Comparison of ENCODE assay signal across 11 cellular contexts in the genomic region with DNA sequence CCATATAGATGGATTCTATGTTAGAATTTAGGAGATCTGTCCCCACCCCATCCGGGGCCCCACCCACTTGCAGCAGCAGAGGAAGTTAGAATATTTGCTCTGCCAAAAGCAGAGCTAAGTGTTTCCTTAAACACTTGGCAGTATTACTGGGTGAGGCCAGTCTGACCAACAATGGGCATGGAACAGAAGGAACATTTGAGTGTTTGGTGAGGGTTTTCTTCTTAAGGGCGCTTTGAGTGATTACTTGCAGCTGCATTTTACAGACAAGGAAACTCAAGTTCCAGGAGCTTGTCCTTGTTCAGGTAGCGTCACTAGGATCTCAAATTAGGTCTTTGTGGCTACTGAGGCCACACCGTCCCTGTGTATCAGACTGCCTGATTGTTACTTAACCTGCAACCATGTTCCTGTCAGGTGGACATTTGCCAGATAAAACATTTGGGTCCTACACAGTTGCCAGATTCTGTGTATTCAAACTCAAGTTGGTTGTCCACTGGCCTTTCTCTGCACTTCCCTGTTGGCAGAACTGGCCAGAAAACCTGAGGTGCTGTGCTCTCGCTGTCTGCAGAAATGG. TPM values are rescaled to one million over a fixed set of nuclear protein-coding genes. Genes with fewer than 3 reads are reported as not detected.
DNase-seq lines count a peak whose midpoint lies in the region; ATAC-seq, FAIRE-seq and TF ChIP-seq lines count a peak whose summit lies in the region.
"Had no signal": no experiment of that assay in that cellular context is flagged by ENCODE, and none has a peak within 500 bp of the region (broad histone marks: within the 10 kb centered on the region; RNA-seq: fewer than 3 reads in every experiment).

No MANE protein-coding gene starts in this region.

- H3K4me3 Mint-ChIP-seq in activated naive CD4-positive, alpha-beta T cell treated with anti-CD3 and anti-CD28 coated beads, Interleukin-2, amount 10 ng/mL, durations not matched to agents 7 days and 5 days: no peak overlapping the region
- H3K4me3 Mint-ChIP-seq in activated naive CD4-positive, alpha-beta T cell treated with anti-CD3 and anti-CD28 coated beads for 36 hours: no peak overlapping the region

- H3K4me3 ChIP-seq in urinary bladder (ENCODE audit: low read depth, low read length) (no peak overlapping the region), kidney (ENCODE audit: low read length in 2 of 2) (no peak overlapping the region)

- intact Hi-C loops in activated naive CD4-positive, alpha-beta T cell treated with anti-CD3 and anti-CD28 coated beads for 36 hours (cut with micrococcal nuclease): no loop called here
- intact Hi-C loops in left colon (cut with DNase I, micrococcal nuclease) (no loop called here), kidney (cut with DNase I) (no loop called here)

- peaks cover 12% of the 10 kb centered on the region for H3K4me1 Mint-ChIP-seq in activated naive CD4-positive, alpha-beta T cell treated with anti-CD3 and anti-CD28 coated beads, Interleukin-2, amount 10 ng/mL, durations not matched to agents 7 days and 5 days
- H3K4me1 Mint-ChIP-seq in activated naive CD4-positive, alpha-beta T cell treated with anti-CD3 and anti-CD28 coated beads for 36 hours (ENCODE audit: low read depth): peaks cover 4% of the 10 kb centered on the region

- peak; percentile 29 for DNase-seq in activated naive CD4-positive, alpha-beta T cell treated with anti-CD3 and anti-CD28 coated beads, Interleukin-2, amount 10 ng/mL, durations not matched to agents 7 days and 5 days
- DNase-seq in activated naive CD4-positive, alpha-beta T cell treated with anti-CD3 and anti-CD28 coated beads for 36 hours: no peak
- peak; percentile 77 to 80 for DNase-seq in left colon
- no peak for DNase-seq in kidney
- no peak for DNase-seq in DMS 273 treated with DMSO at 0.1 percent for 48 hours (lab: John Stamatoyannopoulos, UW)
- DNase-seq: NCI-H345 had no signal

- no peaks in the 10 kb centered on the region for H3K36me3 ChIP-seq in urinary bladder (ENCODE audit: insufficient read depth)
- H3K36me3 ChIP-seq in kidney (ENCODE audit: control insufficient read depth in 1 of 2, insufficient read depth in 2 of 2, low read length in 2 of 2): peaks cover 11% of the 10 kb centered on the region in 2 donors

- no peaks in the 10 kb centered on the region for H3K9me3 ChIP-seq in kidney (ENCODE audit: control insufficient read depth in 1 of 2, low read length in 2 of 2)

- CTCF ChIA-PET in activated naive CD4-positive, alpha-beta T cell treated with anti-CD3 and anti-CD28 coated beads, Interleukin-2, amount 10 ng/mL, durations not matched to agents 7 days and 5 days (lab: Charles Lee): interaction anchor here (1.6 kb wide), 1 partner anchor 11 kb away, joined by 3 read pairs; no protein-coding TSS in a partner anchor
- CTCF ChIA-PET in activated naive CD4-positive, alpha-beta T cell treated with anti-CD3 and anti-CD28 coated beads for 36 hours (lab: Charles Lee): interaction anchor here (0.6 to 0.9 kb wide), 4 partner anchors 38 to 1125 kb away, joined by 3 to 4 read pairs (median 3); no protein-coding TSS in a partner anchor

- FAIRE-seq in kidney (lab: Jason Lieb, UNC): no peak

- WGBS in urinary bladder: 68% methylated on average over 5 of the region's 5 CpGs

- H3K9me3 Mint-ChIP-seq in activated naive CD4-positive, alpha-beta T cell treated with anti-CD3 and anti-CD28 coated beads, Interleukin-2, amount 10 ng/mL, durations not matched to agents 7 days and 5 days: no peaks in the 10 kb centered on the region
- no peaks in the 10 kb centered on the region for H3K9me3 Mint-ChIP-seq in activated naive CD4-positive, alpha-beta T cell treated with anti-CD3 and anti-CD28 coated beads for 36 hours

- TF ChIP-seq CTCF in VCaP (conservative IDR thresholded peaks at IDR 0.05) (no peak), kidney (IDR thresholded peaks at IDR 0.05; ENCODE audit: borderline replicate concordance, extremely low read depth, insufficient read depth) (no peak)

- H3K27ac ChIP-seq in VCaP (peak overlapping the region; percentile 85), urinary bladder (ENCODE audit: low read depth) (peak overlapping the region; percentile 60), kidney (ENCODE audit: low read depth in 2 of 2, low read length in 2 of 2) (no peak overlapping the region)

- peaks cover 7% of the 10 kb centered on the region for H3K36me3 Mint-ChIP-seq in activated naive CD4-positive, alpha-beta T cell treated with anti-CD3 and anti-CD28 coated beads, Interleukin-2, amount 10 ng/mL, durations not matched to agents 7 days and 5 days
- peaks cover 3% of the 10 kb centered on the region for H3K36me3 Mint-ChIP-seq in activated naive CD4-positive, alpha-beta T cell treated with anti-CD3 and anti-CD28 coated beads for 36 hours (ENCODE audit: low read depth)

- H3K27ac Mint-ChIP-seq in activated naive CD4-positive, alpha-beta T cell treated with anti-CD3 and anti-CD28 coated beads, Interleukin-2, amount 10 ng/mL, durations not matched to agents 7 days and 5 days: no peak overlapping the region
- H3K27ac Mint-ChIP-seq in activated naive CD4-positive, alpha-beta T cell treated with anti-CD3 and anti-CD28 coated beads for 36 hours: no peak overlapping the region

- H3K9ac ChIP-seq in kidney (ENCODE audit: low read length in 2 of 2): no peak overlapping the region

- H3K4me1 ChIP-seq in urinary bladder (ENCODE audit: insufficient read depth) (no peaks in the 10 kb centered on the region), kidney (ENCODE audit: control insufficient read depth in 1 of 2, insufficient read depth in 1 of 2, low read depth in 1 of 2, low read length in 2 of 2) (peaks cover 0 to 2% of the 10 kb centered on the region in 2 donors)

- peak; percentile 83 for ATAC-seq in left colon
- ATAC-seq in GM21381 (IDR thresholded peaks at IDR 0.05; ENCODE audit: unreplicated experiment): no peak

- H3K27me3 Mint-ChIP-seq in activated naive CD4-positive, alpha-beta T cell treated with anti-CD3 and anti-CD28 coated beads, Interleukin-2, amount 10 ng/mL, durations not matched to agents 7 days and 5 days: no peaks in the 10 kb centered on the region
- no peaks in the 10 kb centered on the region for H3K27me3 Mint-ChIP-seq in activated naive CD4-positive, alpha-beta T cell treated with anti-CD3 and anti-CD28 coated beads for 36 hours (ENCODE audit: low read depth)

RNA-seq across cellular contexts. Expression of gene SLC46A2, which starts 59.3 kb away (rescaled TPM):
- total RNA-seq in activated naive CD4-positive, alpha-beta T cell treated with anti-CD3 and anti-CD28 coated beads for 36 hours: not detected
- total RNA-seq in left colon (not detected), urinary bladder (3.1 TPM), kidney (0.66 TPM)
- polyA plus RNA-seq in urinary bladder (1.4 TPM), kidney (ENCODE audit: insufficient read depth, low read depth, low replicate concordance) (not detected)
- total RNA-seq: T-helper 1 cell treated with Interleukin-12 subunit alpha and Interleukin-12 subunit beta and Interleukin-4 antibody, amounts not matched to agents 30 ng/mL and 1 ng/mL, for 36 hours had no signal
- polyA plus RNA-seq: neural cell had no signal

Comparison
In these comparisons a context has a peak if more than half of its experiments do, and no peak if none do; other contexts are left out.
1. DNase-seq: peak in activated naive CD4-positive, alpha-beta T cell treated with anti-CD3 and anti-CD28 coated beads, Interleukin-2, amount 10 ng/mL, durations not matched to agents 7 days and 5 days (single experiment) and left colon (2 of 2); none in activated naive CD4-positive, alpha-beta T cell treated with anti-CD3 and anti-CD28 coated beads for 36 hours (single experiment), kidney (single experiment) and DMS 273 treated with DMSO at 0.1 percent for 48 hours (single experiment).
2. H3K27ac ChIP-seq: peak in VCaP (single experiment) and urinary bladder (single experiment); none in kidney (0 of 2).